ENCODE assay signal across 1 cellular context in the genomic region with DNA sequence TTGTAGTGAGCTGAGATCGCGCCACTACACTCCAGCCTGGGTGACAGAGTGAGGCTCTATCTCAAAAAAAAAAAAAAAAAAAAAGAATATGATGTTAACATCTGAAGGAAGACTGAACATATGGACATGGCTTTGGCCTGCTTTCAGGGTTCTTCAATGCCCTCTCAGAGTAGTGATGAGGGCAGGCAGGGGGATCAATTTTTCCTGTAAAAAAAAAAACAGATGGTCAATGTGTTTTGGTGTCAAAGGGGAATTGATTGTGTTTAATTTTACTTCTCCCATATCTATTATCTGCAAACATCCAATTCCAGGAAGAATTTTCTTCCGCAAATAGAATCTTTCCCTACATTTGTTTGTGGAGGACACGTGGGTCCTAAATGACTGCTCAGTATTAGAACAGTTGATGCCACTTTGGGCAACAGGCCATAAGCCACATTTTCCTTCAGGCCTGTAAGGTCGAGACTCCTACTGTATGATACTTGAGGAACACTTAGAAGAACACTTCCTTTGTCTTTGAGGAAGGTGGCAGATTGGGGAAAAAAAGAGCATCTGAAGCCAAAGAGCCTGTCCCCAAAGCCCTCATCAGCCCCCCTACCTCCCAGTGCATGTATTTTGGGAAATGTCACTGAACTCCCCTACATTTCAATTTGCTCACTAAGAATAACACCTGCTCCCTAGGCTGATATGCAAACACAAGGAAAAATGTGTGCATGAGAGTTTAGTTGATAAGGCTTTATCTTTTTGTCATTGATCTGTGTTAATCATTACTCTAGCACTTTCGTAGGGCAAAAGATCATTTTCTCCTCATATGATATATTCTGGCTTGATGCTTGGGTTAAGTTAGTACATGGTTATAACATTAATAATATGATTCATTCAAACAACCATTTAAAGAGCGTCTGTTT.
TF ChIP-seq lines count a peak whose summit lies in the region.

No MANE protein-coding gene starts in this region.

TF ChIP-seq in HepG2, 621 proteins besides CTCF, POLR2A, EP300 and RAD21 (continued from another document):
- TF ChIP-seq, protein P1, sequence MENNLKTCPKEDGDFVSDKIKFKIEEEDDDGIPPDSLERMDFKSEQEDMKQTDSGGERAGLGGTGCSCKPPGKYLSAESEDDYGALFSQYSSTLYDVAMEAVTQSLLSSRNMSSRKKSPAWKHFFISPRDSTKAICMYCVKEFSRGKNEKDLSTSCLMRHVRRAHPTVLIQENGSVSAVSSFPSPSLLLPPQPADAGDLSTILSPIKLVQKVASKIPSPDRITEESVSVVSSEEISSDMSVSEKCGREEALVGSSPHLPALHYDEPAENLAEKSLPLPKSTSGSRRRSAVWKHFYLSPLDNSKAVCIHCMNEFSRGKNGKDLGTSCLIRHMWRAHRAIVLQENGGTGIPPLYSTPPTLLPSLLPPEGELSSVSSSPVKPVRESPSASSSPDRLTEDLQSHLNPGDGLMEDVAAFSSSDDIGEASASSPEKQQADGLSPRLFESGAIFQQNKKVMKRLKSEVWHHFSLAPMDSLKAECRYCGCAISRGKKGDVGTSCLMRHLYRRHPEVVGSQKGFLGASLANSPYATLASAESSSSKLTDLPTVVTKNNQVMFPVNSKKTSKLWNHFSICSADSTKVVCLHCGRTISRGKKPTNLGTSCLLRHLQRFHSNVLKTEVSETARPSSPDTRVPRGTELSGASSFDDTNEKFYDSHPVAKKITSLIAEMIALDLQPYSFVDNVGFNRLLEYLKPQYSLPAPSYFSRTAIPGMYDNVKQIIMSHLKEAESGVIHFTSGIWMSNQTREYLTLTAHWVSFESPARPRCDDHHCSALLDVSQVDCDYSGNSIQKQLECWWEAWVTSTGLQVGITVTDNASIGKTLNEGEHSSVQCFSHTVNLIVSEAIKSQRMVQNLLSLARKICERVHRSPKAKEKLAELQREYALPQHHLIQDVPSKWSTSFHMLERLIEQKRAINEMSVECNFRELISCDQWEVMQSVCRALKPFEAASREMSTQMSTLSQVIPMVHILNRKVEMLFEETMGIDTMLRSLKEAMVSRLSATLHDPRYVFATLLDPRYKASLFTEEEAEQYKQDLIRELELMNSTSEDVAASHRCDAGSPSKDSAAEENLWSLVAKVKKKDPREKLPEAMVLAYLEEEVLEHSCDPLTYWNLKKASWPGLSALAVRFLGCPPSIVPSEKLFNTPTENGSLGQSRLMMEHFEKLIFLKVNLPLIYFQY (CRISPR knock-in tag; IDR thresholded peaks at IDR 0.05; ENCODE audit: borderline replicate concordance) = no peak
- TF ChIP-seq ZNF331 (CRISPR knock-in tag; IDR thresholded peaks at IDR 0.05) (no peak), FLYWCH1 (CRISPR knock-in tag; IDR thresholded peaks at IDR 0.05) (no peak), ZNF136 (CRISPR knock-in tag; IDR thresholded peaks at IDR 0.05; ENCODE audit: low read depth) (no peak), RFX5 (IDR thresholded peaks at IDR 0.05; ENCODE audit: low read depth, low read length) (no peak), ZNF557 (CRISPR knock-in tag; IDR thresholded peaks at IDR 0.05) (no peak), ZNF790 (CRISPR knock-in tag; IDR thresholded peaks at IDR 0.05; ENCODE audit: borderline replicate concordance) (no peak)
- TF ChIP-seq, protein P2, sequence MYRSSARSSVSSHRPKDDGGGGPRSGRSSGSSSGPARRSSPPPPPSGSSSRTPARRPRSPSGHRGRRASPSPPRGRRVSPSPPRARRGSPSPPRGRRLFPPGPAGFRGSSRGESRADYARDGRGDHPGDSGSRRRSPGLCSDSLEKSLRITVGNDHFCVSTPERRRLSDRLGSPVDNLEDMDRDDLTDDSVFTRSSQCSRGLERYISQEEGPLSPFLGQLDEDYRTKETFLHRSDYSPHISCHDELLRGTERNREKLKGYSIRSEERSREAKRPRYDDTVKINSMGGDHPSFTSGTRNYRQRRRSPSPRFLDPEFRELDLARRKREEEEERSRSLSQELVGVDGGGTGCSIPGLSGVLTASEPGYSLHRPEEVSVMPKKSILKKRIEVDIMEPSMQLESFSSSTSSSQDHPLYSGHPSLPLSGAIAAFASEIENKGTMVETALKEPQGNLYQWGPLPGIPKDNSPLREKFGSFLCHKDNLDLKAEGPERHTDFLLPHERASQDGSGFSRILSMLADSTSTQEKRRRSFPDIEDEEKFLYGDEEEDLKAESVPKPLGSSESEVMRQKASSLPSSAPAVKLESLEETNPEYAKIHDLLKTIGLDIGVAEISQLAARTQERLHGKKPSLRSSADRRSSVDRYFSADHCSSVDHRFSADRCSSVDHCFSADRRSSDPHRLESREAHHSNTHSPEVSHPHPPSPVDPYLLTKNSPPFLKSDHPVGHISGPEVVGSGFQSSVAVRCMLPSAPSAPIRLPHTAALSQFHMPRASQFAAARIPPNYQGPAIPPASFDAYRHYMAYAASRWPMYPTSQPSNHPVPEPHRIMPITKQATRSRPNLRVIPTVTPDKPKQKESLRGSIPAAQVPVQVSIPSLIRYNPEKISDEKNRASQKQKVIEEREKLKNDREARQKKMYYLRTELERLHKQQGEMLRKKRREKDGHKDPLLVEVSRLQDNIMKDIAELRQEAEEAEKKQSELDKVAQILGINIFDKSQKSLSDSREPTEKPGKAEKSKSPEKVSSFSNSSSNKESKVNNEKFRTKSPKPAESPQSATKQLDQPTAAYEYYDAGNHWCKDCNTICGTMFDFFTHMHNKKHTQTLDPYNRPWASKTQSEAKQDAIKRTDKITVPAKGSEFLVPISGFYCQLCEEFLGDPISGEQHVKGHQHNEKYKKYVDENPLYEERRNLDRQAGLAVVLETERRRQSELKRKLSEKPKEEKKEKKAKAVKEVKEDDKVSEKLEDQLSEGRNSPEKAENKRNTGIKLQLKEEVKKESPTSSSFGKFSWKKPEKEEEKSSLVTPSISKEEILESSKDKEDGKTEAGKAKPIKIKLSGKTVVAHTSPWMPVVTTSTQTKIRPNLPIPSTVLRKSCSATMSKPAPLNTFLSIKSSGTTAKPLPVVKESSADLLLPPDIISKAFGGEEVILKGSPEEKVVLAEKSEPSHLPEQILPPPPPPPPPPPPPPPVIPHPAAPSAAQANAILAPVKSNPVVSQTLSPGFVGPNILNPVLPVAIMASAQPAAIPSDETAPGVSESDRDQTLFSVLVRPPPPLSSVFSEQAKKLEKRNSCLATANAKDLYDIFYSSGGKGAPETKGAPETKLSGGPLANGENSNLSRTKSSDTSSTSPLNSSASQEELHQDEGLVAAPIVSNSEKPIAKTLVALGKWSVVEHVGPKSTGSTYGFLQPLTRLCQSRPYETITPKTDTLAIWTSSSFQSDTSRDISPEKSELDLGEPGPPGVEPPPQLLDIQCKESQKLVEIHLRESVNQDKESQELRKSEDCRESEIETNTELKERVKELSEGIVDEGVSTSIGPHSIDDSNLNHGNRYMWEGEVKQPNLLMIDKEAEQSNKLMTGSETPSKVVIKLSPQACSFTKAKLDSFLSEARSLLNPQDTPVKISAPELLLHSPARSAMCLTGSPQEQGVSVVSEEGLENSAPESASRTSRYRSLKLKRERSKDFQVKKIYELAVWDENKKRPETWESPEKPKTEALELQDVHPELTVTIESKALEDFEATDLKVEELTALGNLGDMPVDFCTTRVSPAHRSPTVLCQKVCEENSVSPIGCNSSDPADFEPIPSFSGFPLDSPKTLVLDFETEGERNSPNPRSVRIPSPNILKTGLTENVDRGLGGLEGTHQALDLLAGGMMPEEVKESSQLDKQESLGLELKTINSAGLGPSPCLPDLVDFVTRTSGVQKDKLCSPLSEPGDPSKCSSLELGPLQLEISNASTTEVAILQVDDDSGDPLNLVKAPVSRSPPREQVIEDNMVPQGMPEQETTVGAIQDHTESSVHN (CRISPR knock-in tag; IDR thresholded peaks at IDR 0.05) = no peak
- TF ChIP-seq, protein P3, sequence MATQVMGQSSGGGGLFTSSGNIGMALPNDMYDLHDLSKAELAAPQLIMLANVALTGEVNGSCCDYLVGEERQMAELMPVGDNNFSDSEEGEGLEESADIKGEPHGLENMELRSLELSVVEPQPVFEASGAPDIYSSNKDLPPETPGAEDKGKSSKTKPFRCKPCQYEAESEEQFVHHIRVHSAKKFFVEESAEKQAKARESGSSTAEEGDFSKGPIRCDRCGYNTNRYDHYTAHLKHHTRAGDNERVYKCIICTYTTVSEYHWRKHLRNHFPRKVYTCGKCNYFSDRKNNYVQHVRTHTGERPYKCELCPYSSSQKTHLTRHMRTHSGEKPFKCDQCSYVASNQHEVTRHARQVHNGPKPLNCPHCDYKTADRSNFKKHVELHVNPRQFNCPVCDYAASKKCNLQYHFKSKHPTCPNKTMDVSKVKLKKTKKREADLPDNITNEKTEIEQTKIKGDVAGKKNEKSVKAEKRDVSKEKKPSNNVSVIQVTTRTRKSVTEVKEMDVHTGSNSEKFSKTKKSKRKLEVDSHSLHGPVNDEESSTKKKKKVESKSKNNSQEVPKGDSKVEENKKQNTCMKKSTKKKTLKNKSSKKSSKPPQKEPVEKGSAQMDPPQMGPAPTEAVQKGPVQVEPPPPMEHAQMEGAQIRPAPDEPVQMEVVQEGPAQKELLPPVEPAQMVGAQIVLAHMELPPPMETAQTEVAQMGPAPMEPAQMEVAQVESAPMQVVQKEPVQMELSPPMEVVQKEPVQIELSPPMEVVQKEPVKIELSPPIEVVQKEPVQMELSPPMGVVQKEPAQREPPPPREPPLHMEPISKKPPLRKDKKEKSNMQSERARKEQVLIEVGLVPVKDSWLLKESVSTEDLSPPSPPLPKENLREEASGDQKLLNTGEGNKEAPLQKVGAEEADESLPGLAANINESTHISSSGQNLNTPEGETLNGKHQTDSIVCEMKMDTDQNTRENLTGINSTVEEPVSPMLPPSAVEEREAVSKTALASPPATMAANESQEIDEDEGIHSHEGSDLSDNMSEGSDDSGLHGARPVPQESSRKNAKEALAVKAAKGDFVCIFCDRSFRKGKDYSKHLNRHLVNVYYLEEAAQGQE (IDR thresholded peaks at IDR 0.05; ENCODE audit: borderline replicate concordance in 1 of 2, low read depth in 1 of 2, low read length in 2 of 2) = no peak
- TF ChIP-seq, protein P4, sequence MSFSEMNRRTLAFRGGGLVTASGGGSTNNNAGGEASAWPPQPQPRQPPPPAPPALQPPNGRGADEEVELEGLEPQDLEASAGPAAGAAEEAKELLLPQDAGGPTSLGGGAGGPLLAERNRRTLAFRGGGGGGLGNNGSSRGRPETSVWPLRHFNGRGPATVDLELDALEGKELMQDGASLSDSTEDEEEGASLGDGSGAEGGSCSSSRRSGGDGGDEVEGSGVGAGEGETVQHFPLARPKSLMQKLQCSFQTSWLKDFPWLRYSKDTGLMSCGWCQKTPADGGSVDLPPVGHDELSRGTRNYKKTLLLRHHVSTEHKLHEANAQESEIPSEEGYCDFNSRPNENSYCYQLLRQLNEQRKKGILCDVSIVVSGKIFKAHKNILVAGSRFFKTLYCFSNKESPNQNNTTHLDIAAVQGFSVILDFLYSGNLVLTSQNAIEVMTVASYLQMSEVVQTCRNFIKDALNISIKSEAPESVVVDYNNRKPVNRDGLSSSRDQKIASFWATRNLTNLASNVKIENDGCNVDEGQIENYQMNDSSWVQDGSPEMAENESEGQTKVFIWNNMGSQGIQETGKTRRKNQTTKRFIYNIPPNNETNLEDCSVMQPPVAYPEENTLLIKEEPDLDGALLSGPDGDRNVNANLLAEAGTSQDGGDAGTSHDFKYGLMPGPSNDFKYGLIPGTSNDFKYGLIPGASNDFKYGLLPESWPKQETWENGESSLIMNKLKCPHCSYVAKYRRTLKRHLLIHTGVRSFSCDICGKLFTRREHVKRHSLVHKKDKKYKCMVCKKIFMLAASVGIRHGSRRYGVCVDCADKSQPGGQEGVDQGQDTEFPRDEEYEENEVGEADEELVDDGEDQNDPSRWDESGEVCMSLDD (CRISPR knock-in tag; IDR thresholded peaks at IDR 0.05; ENCODE audit: borderline replicate concordance) = no peak
TF ChIP-seq in HepG2: peak in this region for 0.
